ENCODE assay signal across 20 cellular contexts in the genomic region with DNA sequence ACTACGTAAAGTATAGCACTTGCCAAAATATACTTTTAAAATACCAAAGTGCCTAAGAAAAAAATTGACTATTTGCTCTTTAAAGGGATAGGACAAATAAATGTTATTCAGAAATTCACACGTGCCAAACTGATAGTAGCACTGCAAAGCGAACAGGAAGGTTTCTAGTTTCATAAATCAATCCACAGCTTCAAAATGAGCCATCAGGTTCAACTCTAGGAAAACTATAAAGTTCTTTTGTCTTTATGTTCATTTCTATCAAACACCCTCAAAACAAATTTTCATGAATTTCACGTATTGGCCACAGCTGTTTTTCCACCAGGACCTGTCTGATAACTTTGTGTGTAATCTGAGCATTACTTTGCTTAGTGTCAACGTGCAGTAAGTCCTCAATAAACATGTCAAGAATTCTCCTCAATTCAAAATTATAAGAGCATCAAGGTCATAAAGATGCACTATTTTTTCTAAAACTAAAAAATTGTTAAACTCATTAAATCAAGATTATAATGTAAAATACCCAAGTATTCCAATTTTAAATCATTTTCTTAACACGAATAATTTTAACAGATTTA. TPM values are rescaled to one million over a fixed set of nuclear protein-coding genes. Genes with fewer than 3 reads are reported as not detected.
DNase-seq lines count a peak whose midpoint lies in the region; ATAC-seq, FAIRE-seq and TF ChIP-seq lines count a peak whose summit lies in the region.
"Had no signal": no experiment of that assay in that cellular context is flagged by ENCODE, and none has a peak within 500 bp of the region (broad histone marks: within the 10 kb centered on the region; RNA-seq: fewer than 3 reads in every experiment).

No MANE protein-coding gene starts in this region.

- dilution Hi-C loops in keratinocyte (cut with MboI; ENCODE audit: extremely low pct_ligation_motif_present, low sequenced_read_pairs), result no loop called here

- H3K4me3 ChIP-seq in HUES6 (ENCODE audit: low read depth, low read length), result peak overlapping the region; percentile 39
- H3K4me3 ChIP-seq in K562, result no peak overlapping the region
- no peak overlapping the region for H3K4me3 ChIP-seq in keratinocyte (ENCODE audit: control insufficient read depth in 2 of 3, extremely low read depth in 1 of 3, insufficient read depth in 2 of 3, low read depth in 1 of 3, low read length in 3 of 3)
- H3K4me3 ChIP-seq in CD4-positive, alpha-beta memory T cell (ENCODE audit: low read length in 2 of 2), result no peak overlapping the region
- H3K4me3 ChIP-seq: ascending aorta, lung, testis had no signal

- no peak overlapping the region for H3K9ac ChIP-seq in HUES6 (ENCODE audit: low read length)
- no peak overlapping the region for H3K9ac ChIP-seq in K562 (ENCODE audit: insufficient read depth in 1 of 2, low read depth in 2 of 2, low read length in 2 of 2)
- H3K9ac ChIP-seq in keratinocyte (ENCODE audit: control insufficient read depth, extremely low read depth, insufficient read depth, low read length), result no peak overlapping the region

- peaks cover 9% of the 10 kb centered on the region for H3K36me3 Mint-ChIP-seq in type B pancreatic cell
- peaks cover 0 to 4% of the 10 kb centered on the region in 2 donors for H3K36me3 Mint-ChIP-seq in CD4-positive, alpha-beta memory T cell

- BruUV-seq in K562 (replicated peaks; lab: Mats Ljungman, UMichigan), result no TSS peak

- H3K27ac ChIP-seq in HUES6 (ENCODE audit: low read depth, low read length) (no peak overlapping the region), K562 (ENCODE audit: extremely low read depth, low read depth, low read length) (no peak overlapping the region), keratinocyte (ENCODE audit: control insufficient read depth, insufficient read depth, low read length) (no peak overlapping the region)
- no peak overlapping the region for H3K27ac ChIP-seq in CD4-positive, alpha-beta memory T cell (ENCODE audit: low read depth, low read length)
- H3K27ac ChIP-seq: ascending aorta, testis had no signal

- H3K4me2 ChIP-seq in K562 (ENCODE audit: insufficient read depth, low read length) (no peak overlapping the region), keratinocyte (ENCODE audit: control insufficient read depth, extremely low read depth, insufficient read depth, low read depth, low read length) (peak overlapping the region; percentile 14)

- H3K4me1 ChIP-seq in HUES6 (ENCODE audit: control insufficient read depth, insufficient read depth, low read length) (peaks cover 31% of the 10 kb centered on the region), K562 (replicated peaks in 1 of 2; ENCODE audit: control insufficient read depth in 2 of 2, insufficient read depth in 2 of 2, low read length in 2 of 2) (peaks cover 19 to 34% of the 10 kb centered on the region in 2 experiments), keratinocyte (ENCODE audit: control insufficient read depth, extremely low read depth, insufficient read depth, low read length) (peaks cover 18% of the 10 kb centered on the region)
- peaks cover 22% of the 10 kb centered on the region for H3K4me1 ChIP-seq in CD4-positive, alpha-beta memory T cell (ENCODE audit: insufficient read depth, low read length)
- H3K4me1 ChIP-seq: BE2C had no signal

- FAIRE-seq in K562 (lab: Jason Lieb, UNC) (no peak), keratinocyte (lab: Jason Lieb, UNC) (no peak)

- H3K4me1 Mint-ChIP-seq in type B pancreatic cell (ENCODE audit: unreplicated experiment), result peaks cover 27% of the 10 kb centered on the region
- H3K4me1 Mint-ChIP-seq in CD4-positive, alpha-beta memory T cell, result peaks cover 18 to 32% (median 24%) of the 10 kb centered on the region in 4 donors

- H3K9me3 ChIP-seq in HUES6 (ENCODE audit: control insufficient read depth, insufficient read depth, low read depth, low read length) (peaks cover 11% of the 10 kb centered on the region), K562 (replicated peaks; ENCODE audit: control insufficient read depth, insufficient read depth, low read depth, low read length) (peaks cover 4% of the 10 kb centered on the region; the same call in 1 of the 2 replicates), keratinocyte (ENCODE audit: control insufficient read depth, low read depth, low read length) (peaks cover 4% of the 10 kb centered on the region)
- H3K9me3 ChIP-seq in CD4-positive, alpha-beta memory T cell (ENCODE audit: control insufficient read depth in 1 of 2, low read length in 2 of 2), result no peaks in the 10 kb centered on the region
- H3K9me3 ChIP-seq: ascending aorta, testis had no signal

- peak overlapping the region; percentile 8 for H3K4me3 Mint-ChIP-seq in type B pancreatic cell
- no peak overlapping the region for H3K4me3 Mint-ChIP-seq in CD4-positive, alpha-beta memory T cell
- H3K4me3 Mint-ChIP-seq: T-cell had no signal

- in situ Hi-C loops in K562 (cut with MboI), result no loop called here

- CTCF ChIA-PET in K562 (lab: Yijun Ruan, JAX; ENCODE audit: low intra/inter-chr PET ratio), result no interaction called here
- CTCF ChIA-PET in CD4-positive, alpha-beta memory T cell (lab: Charles Lee; ENCODE audit: partially characterized antibody), result no interaction called here

- H2AFZ ChIP-seq in K562 (ENCODE audit: low read depth, low read length) (no peak overlapping the region), keratinocyte (ENCODE audit: control insufficient read depth, low read length) (no peak overlapping the region)

- ATAC-seq in K562, result no peak
- ATAC-seq: esophagus mucosa, Right ventricle myocardium inferior, T-cell had no signal

- WGBS in K562 (ENCODE audit: insufficient coverage, low coverage, missing lambda C conversion rate), result 22% methylated on average over 6 of the region's 6 CpGs

- DNase-seq in K562 (ENCODE audit: extremely low read depth in 1 of 4, low spot score in 3 of 4), result no peak
- no peak for DNase-seq in keratinocyte (ENCODE audit: low read depth, low spot score)
- no peak for DNase-seq in type B pancreatic cell (ENCODE audit: extremely low spot score, unreplicated experiment)
- DNase-seq in stimulated activated CD4-positive, alpha-beta T cell treated with anti-CD3 and anti-CD28 coated beads, Interleukin-15, amount 100 ng/mL, for 24 hours, result no peak
- no peak for DNase-seq in CD4-positive, alpha-beta memory T cell
- DNase-seq in activated CD4-positive, alpha-beta T cell treated with anti-CD3 and anti-CD28 coated beads, Interleukin-2, amount 50 U/mL, for 1 hour, result no peak
- DNase-seq: activated CD4-positive, alpha-beta T cell treated with anti-CD3 and anti-CD28 coated beads, Interleukin-2, amount 50 U/mL, for 48 hours; activated naive CD4-positive, alpha-beta T cell treated with Interleukin-2 at 50 U/mL for 16 hours; activated T-cell treated with anti-CD3 and anti-CD28 coated beads for 4 hours; BE2C; NCI-H2029; NCI-H446 treated with DMSO at 0.1 percent for 48 hours; spleen; T-cell; testis had no signal

- H3K27ac Mint-ChIP-seq in type B pancreatic cell, result no peak overlapping the region
- H3K27ac Mint-ChIP-seq in CD4-positive, alpha-beta memory T cell, result no peak overlapping the region
- H3K27ac Mint-ChIP-seq: T-cell had no signal

- H3K27me3 Mint-ChIP-seq in type B pancreatic cell, result peaks cover 2% of the 10 kb centered on the region
- H3K27me3 Mint-ChIP-seq in CD4-positive, alpha-beta memory T cell, result peaks cover 0 to 2% of the 10 kb centered on the region in 2 donors
- H3K27me3 Mint-ChIP-seq: T-cell had no signal

- intact Hi-C loops in K562 (cut with micrococcal nuclease), result no loop called here
- intact Hi-C loops in CD4-positive, alpha-beta memory T cell (cut with micrococcal nuclease), result no loop called here

- TF ChIP-seq CTCF in K562 (IDR thresholded peaks at IDR 0.05 in 2 of 3, conservative IDR thresholded peaks at IDR 0.05 in 1 of 3; ENCODE audit: insufficient read depth in 2 of 3, low read depth in 1 of 3, low read length in 3 of 3) (no peak), keratinocyte (optimal IDR thresholded peaks at IDR 0.05 in 1 of 3, IDR thresholded peaks at IDR 0.05 in 1 of 3, conservative IDR thresholded peaks at IDR 0.05 in 1 of 3; ENCODE audit: extremely low read depth in 1 of 3, insufficient read depth in 2 of 3, low read length in 3 of 3) (no peak), type B pancreatic cell (conservative IDR thresholded peaks at IDR 0.05) (no peak)

- H4K20me1 ChIP-seq in K562 (replicated peaks; ENCODE audit: control insufficient read depth, insufficient read depth, low read length), result 0 out of 2 replicates have a peak, but pooled peaks cover 8% of the 10 kb centered on the region
- no peaks in the 10 kb centered on the region for H4K20me1 ChIP-seq in keratinocyte (ENCODE audit: control insufficient read depth, extremely low read depth, insufficient read depth, low read length)

- H3K36me3 ChIP-seq in HUES6 (ENCODE audit: control insufficient read depth, insufficient read depth, low read length) (no peaks in the 10 kb centered on the region), K562 (ENCODE audit: control insufficient read depth, insufficient read depth, low read length) (no peaks in the 10 kb centered on the region), keratinocyte (ENCODE audit: control insufficient read depth in 2 of 2, extremely low read depth in 1 of 2, insufficient read depth in 2 of 2, low read length in 2 of 2) (no peaks in the 10 kb centered on the region)
- H3K36me3 ChIP-seq in CD4-positive, alpha-beta memory T cell (ENCODE audit: insufficient read depth, low read length), result no peaks in the 10 kb centered on the region
- H3K36me3 ChIP-seq: ascending aorta, BE2C, spleen had no signal

- peaks cover 38% of the 10 kb centered on the region for H3K79me2 ChIP-seq in K562 (ENCODE audit: control insufficient read depth, insufficient read depth, low read length)
- H3K79me2 ChIP-seq in keratinocyte (ENCODE audit: control insufficient read depth, insufficient read depth, low read length), result peaks cover 19% of the 10 kb centered on the region

- TF ChIP-seq POLR2A in K562 (conservative IDR thresholded peaks at IDR 0.05), result no peak

- no peaks in the 10 kb centered on the region for H3K9me3 Mint-ChIP-seq in type B pancreatic cell
- no peaks in the 10 kb centered on the region for H3K9me3 Mint-ChIP-seq in CD4-positive, alpha-beta memory T cell
- H3K9me3 Mint-ChIP-seq: T-cell had no signal

- H3K9me1 ChIP-seq in K562 (ENCODE audit: control insufficient read depth, insufficient read depth, low read length) (peaks cover 3% of the 10 kb centered on the region), keratinocyte (ENCODE audit: control insufficient read depth, extremely low read depth, insufficient read depth, low read length) (no peaks in the 10 kb centered on the region)

- TF ChIP-seq RAD21 in K562 (CRISPR knock-in tag; conservative IDR thresholded peaks at IDR 0.05 in 1 of 2, IDR thresholded peaks at IDR 0.05 in 1 of 2), result no peak

- TF ChIP-seq EP300 in K562 (IDR thresholded peaks at IDR 0.05; ENCODE audit: low read length), result no peak

- POLR2A ChIA-PET in K562 (lab: Yijun Ruan, JAX), result interaction anchor here (1.0 to 2.2 kb wide), 3 partner anchors 8 to 20 kb away, joined by 3 to 6 read pairs (median 3); no protein-coding TSS in a partner anchor
- POLR2A ChIA-PET in CD4-positive, alpha-beta memory T cell (lab: Charles Lee; ENCODE audit: partially characterized antibody), result no interaction called here

- peaks cover 15% of the 10 kb centered on the region for H3K27me3 ChIP-seq in HUES6 (ENCODE audit: control insufficient read depth, insufficient read depth, low read length)
- H3K27me3 ChIP-seq in K562 (ENCODE audit: control insufficient read depth in 2 of 2, insufficient read depth in 2 of 2, low read length in 2 of 2), result no peaks in the 10 kb centered on the region
- H3K27me3 ChIP-seq in keratinocyte (ENCODE audit: control insufficient read depth, extremely low read depth, insufficient read depth, low read length), result peaks cover 9% of the 10 kb centered on the region
- H3K27me3 ChIP-seq in CD4-positive, alpha-beta memory T cell (ENCODE audit: insufficient read depth, low read length), result no peaks in the 10 kb centered on the region
- H3K27me3 ChIP-seq: ascending aorta, spleen, testis had no signal

RNA-seq across cellular contexts. Expression of a gene that starts 3.0 kb away (rescaled TPM):
- 19.1 and 19.5 TPM in 2 replicates for total RNA-seq in K562 (2011; cell fraction: chromatin; rRNA removed; ENCODE audit: low replicate concordance)
- total RNA-seq in K562 (2011; cell fraction: nucleolus; rRNA removed), result 12.8 and 17.0 TPM in 2 replicates
- 23.6 and 30.7 TPM in 2 replicates for total RNA-seq in K562 (2011; cell fraction: nucleoplasm; rRNA removed)
- total RNA-seq in K562 (2014; rRNA removed) (25.7 and 28.0 TPM in 2 replicates), K562 (2014; rRNA removed; fragmentation: Illumina TruSeq; extraction: Trizol) (24.0 and 26.2 TPM in 2 replicates), K562 (2015; rRNA removed; fragmentation: Illumina TruSeq; extraction: Trizol) (39.4 and 39.5 TPM in 2 replicates), K562 (2021) (30.0 and 32.2 TPM in 2 replicates), type B pancreatic cell (ENCODE audit: low replicate concordance) (28.1 and 52.1 TPM in 2 replicates)
- polyA plus RNA-seq in K562 (2011; rRNA removed) (29.0 and 31.4 TPM in 2 replicates), K562 (2014; fragmentation: Illumina TruSeq; extraction: Trizol) (23.2 and 30.9 TPM in 2 replicates), K562 (2014; fragmentation: Nextera tagmentation; extraction: Ambion mirVana) (1 to 10 TPM; 5.8 to 6.8 TPM), K562 (2014; rRNA removed) (26.7 and 27.1 TPM in 2 replicates), keratinocyte (15.1 to 20.0 TPM (median 17.5 TPM) in 3 replicates)
- polyA plus RNA-seq in K562 (2011; cell fraction: cytosol; rRNA removed), result 24.5 and 27.9 TPM in 2 replicates
- polyA plus RNA-seq in K562 (2011; cell fraction: nucleus; rRNA removed), result 14.2 and 19.3 TPM in 2 replicates
- polyA plus RNA-seq in K562 (2012), result 31.0 and 76.8 TPM in 2 replicates
- 24.2 and 25.4 TPM in 2 replicates for polyA minus RNA-seq in K562 (2011; rRNA and poly(A)+ RNA removed)
- polyA minus RNA-seq in K562 (2011; cell fraction: cytosol; rRNA and poly(A)+ RNA removed), result 11.7 and 14.7 TPM in 2 replicates
- 10.0 and 13.7 TPM in 2 replicates for polyA minus RNA-seq in K562 (2011; cell fraction: nucleus; rRNA and poly(A)+ RNA removed)
- polyA plus RNA-seq in keratinocyte (2011; ENCODE audit: low read depth), result 9.3 TPM
- 13.7 and 23.8 TPM in 2 replicates for polyA plus RNA-seq in keratinocyte (2011; cell fraction: cytosol; rRNA removed)
- polyA plus RNA-seq in keratinocyte (2011; cell fraction: nucleus; rRNA removed), result 12.1 and 12.9 TPM in 2 replicates
- polyA plus RNA-seq in keratinocyte (2012; ENCODE audit: low replicate concordance), result 7.4 and 12.0 TPM in 2 replicates
- 7.6 to 10.0 TPM (median 9.0 TPM) in 3 replicates for polyA minus RNA-seq in keratinocyte
- 10.6 TPM for polyA minus RNA-seq in keratinocyte (2011; cell fraction: cytosol; rRNA and poly(A)+ RNA removed)
- 4.1 and 14.0 TPM in 2 replicates for polyA minus RNA-seq in keratinocyte (2011; cell fraction: nucleus; rRNA and poly(A)+ RNA removed)
- total RNA-seq in CD4-positive, alpha-beta memory T cell, result 10 to 100 TPM; 18.1 to 21.2 TPM
- 10 to 100 TPM; 16.8 to 18.0 TPM for polyA plus RNA-seq in CD4-positive, alpha-beta memory T cell
